8 cellular contexts compared by ENCODE assay signal in genomic region chr3:33717866-33718594, GRCh38. TPM values are rescaled to one million over a fixed set of nuclear protein-coding genes. Genes with fewer than 3 reads are reported as not detected.
DNase-seq lines count a peak whose midpoint lies in the region; ATAC-seq and TF ChIP-seq lines count a peak whose summit lies in the region.

CLASP2 (minus strand) TSS chr3:33718254; CDS start chr3:33718002, 252 bp downstream.

- TF ChIP-seq CTCF in uterus (IDR thresholded peaks at IDR 0.05), result peak in 1 of 4 experiments; percentile 2

- ATAC-seq in GM18498 (IDR thresholded peaks at IDR 0.05; ENCODE audit: unreplicated experiment) (peak; percentile 98), HG02870 (IDR thresholded peaks at IDR 0.05; ENCODE audit: unreplicated experiment) (peak; percentile 93), T-helper 17 cell (peak; percentile 89), right cardiac atrium (peak; percentile 98 to 99)

- intact Hi-C loops in right cardiac atrium (cut with DNase I) (loop anchor here (5.0 to 10.0 kb wide), 5 partner anchors 61 to 81 kb away; no protein-coding TSS in a partner anchor), uterus (cut with DNase I; ENCODE audit: low total_unique reads) (no loop called here)

- no peaks in the 10 kb centered on the region for H3K27me3 Mint-ChIP-seq in T-helper 17 cell

- peak within 1 kb of the TSS; percentile 94 for H3K4me3 Mint-ChIP-seq in T-helper 17 cell

- H3K4me1 ChIP-seq in right cardiac atrium (ENCODE audit: control insufficient read depth, insufficient read depth, low read length) (peaks cover 2% of the 10 kb centered on the region), uterus (no peaks in the 10 kb centered on the region)

- H3K36me3 ChIP-seq in uterus, result no peaks in the 10 kb centered on the region

- H3K9me3 ChIP-seq in T-helper 17 cell (ENCODE audit: control insufficient read depth, low read length, poor library complexity, severe bottlenecking) (no peaks in the 10 kb centered on the region), right cardiac atrium (ENCODE audit: control insufficient read depth, low read length) (no peaks in the 10 kb centered on the region), uterus (no peaks in the 10 kb centered on the region)

- peak within 1 kb of the TSS; percentile 88 for H3K4me3 ChIP-seq in right cardiac atrium (ENCODE audit: low read length)
- H3K4me3 ChIP-seq in uterus, result peak within 1 kb of the TSS; percentile 82 to 92

- WGBS in right cardiac atrium, result under 1% methylated on average over 68 of the region's 68 CpGs

- H3K27ac ChIP-seq in right cardiac atrium (ENCODE audit: low read length), result peak within 1 kb of the TSS; percentile 97
- H3K27ac ChIP-seq in uterus, result peak within 1 kb of the TSS; percentile 93 to 99

- H3K36me3 Mint-ChIP-seq in T-helper 17 cell (ENCODE audit: low read depth), result no peaks in the 10 kb centered on the region

- peak; percentile 81 for DNase-seq in NCI-H146 (lab: John Stamatoyannopoulos, UW)
- DNase-seq in T-helper 17 cell, result peak; percentile 73 to 80 (median 76)
- peak in 55 of 56 donors; percentile 23 to 84 (median 67) for DNase-seq in amygdala (lab: John Stamatoyannopoulos, UW)
- peak; percentile 91 to 95 (median 95) for DNase-seq in right cardiac atrium
- DNase-seq in putamen (ENCODE audit: low spot score), result peak; percentile 83
- DNase-seq in uterus, result peak; percentile 85 to 86

- peaks cover 10% of the 10 kb centered on the region for H3K4me1 Mint-ChIP-seq in T-helper 17 cell

- peak; percentile 77 to 82 for TF ChIP-seq POLR2A in uterus (IDR thresholded peaks at IDR 0.05)

- no peak within 1 kb of the TSS for H3K27ac Mint-ChIP-seq in T-helper 17 cell

- H3K27me3 ChIP-seq in right cardiac atrium (ENCODE audit: control insufficient read depth, insufficient read depth) (no peaks in the 10 kb centered on the region), uterus (no peaks in the 10 kb centered on the region)

RNA-seq across cellular contexts. Expression of gene CLASP2, which starts in this region (rescaled TPM):
- total RNA-seq in T-helper 17 cell, result 10 to 100 TPM; 69.0 to 74.2 TPM
- total RNA-seq in right cardiac atrium, result 10 to 100 TPM; 55.3 to 77.1 (median 67.4) TPM
- polyA plus RNA-seq in right cardiac atrium, result 15.8 TPM
- total RNA-seq in uterus, result 100 to 1,000 TPM in 2 of 4 donors, 10 to 100 TPM in 2; 34.1 to 159 (median 76.2) TPM

Comparison
In these comparisons a context has a peak if more than half of its experiments do, and no peak if none do; other contexts are left out.
1. Peak in every context shown above with its lines: DNase-seq, ATAC-seq, H3K4me3 ChIP-seq and H3K27ac ChIP-seq.